Comparison of ENCODE assay signal across 27 cellular contexts in genomic region chr5:136137497-136138220, GRCh38. TPM values are rescaled to one million over a fixed set of nuclear protein-coding genes. Genes with fewer than 3 reads are reported as not detected.
DNase-seq lines count a peak whose midpoint lies in the region; ATAC-seq and TF ChIP-seq lines count a peak whose summit lies in the region.
"Had no signal": no experiment of that assay in that cellular context is flagged by ENCODE, and none has a peak within 500 bp of the region (broad histone marks: within the 10 kb centered on the region; RNA-seq: fewer than 3 reads in every experiment).

No MANE protein-coding gene starts in this region.

- peak overlapping the region; percentile 37 for H3K27ac ChIP-seq in mammary epithelial cell (ENCODE audit: insufficient read depth, low read depth, low read length)
- H3K27ac ChIP-seq in mesendoderm (ENCODE audit: low read depth, low read length): no peak overlapping the region

- in situ Hi-C loops in mammary epithelial cell (cut with MboI; ENCODE audit: low sequenced_read_pairs in 2 of 2): no loop called here

- ATAC-seq in HG03095 (IDR thresholded peaks at IDR 0.05; ENCODE audit: unreplicated experiment) (no peak), HG02678 (IDR thresholded peaks at IDR 0.05; ENCODE audit: unreplicated experiment) (no peak), GM21717 (IDR thresholded peaks at IDR 0.05; ENCODE audit: unreplicated experiment) (no peak)
- ATAC-seq: activated T-cell treated with anti-CD3 and anti-CD28 coated beads, Interleukin-2, amount 50 U/mL, for 72 hours; stimulated activated naive B cell treated with anti-CD40 and anti-IgM and Interleukin-4, amounts not matched to agents 10 μg/mL and 1 μg/mL and 100 μg/mL, for 72 hours had no signal

- no peak overlapping the region for H4K8ac ChIP-seq in mesendoderm (ENCODE audit: low read depth, low read length)

- no peak overlapping the region for H4K5ac ChIP-seq in mesendoderm (ENCODE audit: low read length)

- H3K9ac ChIP-seq in mammary epithelial cell (ENCODE audit: insufficient read depth, low read length): peak overlapping the region; percentile 23
- no peak overlapping the region for H3K9ac ChIP-seq in mesendoderm (ENCODE audit: low read length)

- TF ChIP-seq CTCF in AG10803 (conservative IDR thresholded peaks at IDR 0.05; ENCODE audit: low read length) (no peak), mammary epithelial cell (conservative IDR thresholded peaks at IDR 0.05 in 1 of 2, IDR thresholded peaks at IDR 0.05 in 1 of 2; ENCODE audit: extremely low read depth in 1 of 2, insufficient read depth in 1 of 2, low read depth in 1 of 2, low read length in 2 of 2) (no peak)

- no peak overlapping the region for H2BK5ac ChIP-seq in mesendoderm (ENCODE audit: low read length)

- H3K79me1 ChIP-seq in mesendoderm (ENCODE audit: low read length): peaks cover 23% of the 10 kb centered on the region

- CTCF ChIA-PET in mammary epithelial cell (lab: Charles Lee; ENCODE audit: low non-redundant PET): no interaction called here

- DNase-seq in AG10803 (ENCODE audit: low read depth) (peak; percentile 13), NCI-H69 (lab: John Stamatoyannopoulos, UW) (peak; percentile 57), mammary epithelial cell (peak; percentile 76), mesendoderm (no peak), LoVo (ENCODE audit: low spot score) (no peak)
- DNase-seq: activated CD4-positive, alpha-beta T cell treated with anti-CD3 and anti-CD28 coated beads, Interleukin-2, amount 10 ng/mL, durations not matched to agents 7 days and 5 days; activated naive CD4-positive, alpha-beta T cell treated with Interleukin-2 at 50 U/mL for 16 hours; activated T-cell treated with anti-CD3 and anti-CD28 coated beads, Interleukin-2, amount 50 U/mL, for 72 hours; Caco-2; cortex of kidney; EL; IMR-90; NCI-H1417 treated with DMSO at 0.1 percent for 48 hours; occipital lobe; stimulated activated CD4-positive, alpha-beta T cell treated with anti-CD3 and anti-CD28 coated beads, Interleukin-4, amount 100 ng/mL, for 24 hours; stimulated activated naive B cell treated with anti-CD40 and anti-IgM and Interleukin-4, amounts not matched to agents 10 μg/mL and 1 μg/mL and 100 μg/mL, for 72 hours had no signal

- no TSS peak for BruUV-seq in mammary epithelial cell (replicated peaks; lab: Mats Ljungman, UMichigan)

- no peak overlapping the region for H3K4ac ChIP-seq in mesendoderm (ENCODE audit: low read depth, low read length)

- intact Hi-C loops in mammary epithelial cell (cut with micrococcal nuclease): no loop called here

- peak overlapping the region; percentile 11 for H3K56ac ChIP-seq in mesendoderm (ENCODE audit: low read length)

- H3K18ac ChIP-seq in mesendoderm (ENCODE audit: low read length): no peak overlapping the region

- WGBS in mammary epithelial cell (ENCODE audit: low coverage, missing lambda C conversion rate): 23% methylated on average over 2 of the region's 2 CpGs
- no CpG with 5 or more reads among the region's 2 CpGs for WGBS in mesendoderm (ENCODE audit: extremely low coverage, insufficient coverage, low lambda C conversion rate)

- H3K27me3 ChIP-seq in mammary epithelial cell (ENCODE audit: insufficient read depth, low read length) (no peaks in the 10 kb centered on the region), mesendoderm (ENCODE audit: insufficient read depth, low read length, poor library complexity) (no peaks in the 10 kb centered on the region)

- dilution Hi-C loops in mammary epithelial cell (cut with HindIII; ENCODE audit: low sequenced_read_pairs): no loop called here

- H2AK5ac ChIP-seq in mesendoderm (ENCODE audit: low read length): no peak overlapping the region

- no peak overlapping the region for H2BK120ac ChIP-seq in mesendoderm (ENCODE audit: low read depth, low read length)

- no peak overlapping the region for H3K23ac ChIP-seq in mesendoderm (ENCODE audit: low read length)

- peaks cover 11% of the 10 kb centered on the region for H4K20me1 ChIP-seq in mammary epithelial cell (ENCODE audit: insufficient read depth, low read length)

- no peak overlapping the region for H2AFZ ChIP-seq in mammary epithelial cell (ENCODE audit: low read depth, low read length)

- H3K4me2 ChIP-seq in mammary epithelial cell (ENCODE audit: insufficient read depth, low read depth, low read length) (peak overlapping the region; percentile 78), mesendoderm (ENCODE audit: low read length) (no peak overlapping the region)

- no peaks in the 10 kb centered on the region for H3K9me3 ChIP-seq in mammary epithelial cell (replicated peaks; ENCODE audit: insufficient read depth, low read length)
- H3K9me3 ChIP-seq: Caco-2, HAP-1 had no signal

- H3K4me3 ChIP-seq in AG10803 (ENCODE audit: low read length) (no peak overlapping the region), mammary epithelial cell (replicated peaks in 1 of 3; ENCODE audit: insufficient read depth in 1 of 3, low read depth in 2 of 3, low read length in 3 of 3) (no peak overlapping the region), mesendoderm (ENCODE audit: low read length) (no peak overlapping the region)
- H3K4me3 ChIP-seq: HAP-1 had no signal

- H3K36me3 ChIP-seq in mammary epithelial cell (ENCODE audit: insufficient read depth, low read length): no peaks in the 10 kb centered on the region
- H3K36me3 ChIP-seq in mesendoderm (ENCODE audit: control insufficient read depth, insufficient read depth, low read length): peaks cover 1% of the 10 kb centered on the region
- H3K36me3 ChIP-seq: HAP-1 had no signal

- H3K4me1 ChIP-seq in mammary epithelial cell (ENCODE audit: insufficient read depth, low read length) (peaks cover 40% of the 10 kb centered on the region), mesendoderm (ENCODE audit: control insufficient read depth, low read depth, low read length) (peaks cover 10% of the 10 kb centered on the region)

- H2BK15ac ChIP-seq in mesendoderm (replicated peaks; ENCODE audit: low read depth): no peak overlapping the region

- H3K79me2 ChIP-seq in mammary epithelial cell (ENCODE audit: insufficient read depth, low read length): peaks cover 100% of the 10 kb centered on the region
- peaks cover 78% of the 10 kb centered on the region for H3K79me2 ChIP-seq in mesendoderm (ENCODE audit: control insufficient read depth, insufficient read depth, low read length)

RNA-seq across cellular contexts. Expression of gene SMAD5, which starts 5.0 kb away (rescaled TPM):
- 10 to 100 TPM; 66.8 to 84.2 TPM for total RNA-seq in mammary epithelial cell
- 60.8 TPM for polyA plus RNA-seq in mammary epithelial cell
- polyA minus RNA-seq in mammary epithelial cell: 49.1 TPM
- polyA plus RNA-seq in mesendoderm (2013, experiment 1 of 2): 20.8 TPM
- 20.0 TPM for polyA plus RNA-seq in mesendoderm (2013, experiment 2 of 2)

RNA-seq across cellular contexts. Expression of gene SMIM32, which starts 55.3 kb away (rescaled TPM):
- not detected for total RNA-seq in mammary epithelial cell
- polyA plus RNA-seq in mammary epithelial cell: not detected
- polyA minus RNA-seq in mammary epithelial cell: not detected
- 0.21 TPM for polyA plus RNA-seq in mesendoderm (2013, experiment 1 of 2)
- 0.20 TPM for polyA plus RNA-seq in mesendoderm (2013, experiment 2 of 2)
- total RNA-seq: A673; activated CD4-positive, alpha-beta T cell treated with anti-CD3 and anti-CD28 coated beads, Interleukin-2, amount 10 ng/mL, durations not matched to agents 7 days and 5 days; activated T-cell treated with anti-CD3 and anti-CD28 coated beads, Interleukin-2, amount 50 U/mL, for 72 hours; IMR-90; lung microvascular endothelial cell; M059J; myocyte; NCI-H460; occipital lobe; RPMI7951 had no signal
- polyA plus RNA-seq: BJ, IMR-90 had no signal

Comparison
In these comparisons a context has a peak if more than half of its experiments do, and no peak if none do; other contexts are left out.
1. DNase-seq: peak in AG10803 (single experiment), NCI-H69 (single experiment) and mammary epithelial cell (single experiment); none in mesendoderm (single experiment) and LoVo (single experiment).